In genomic region chr2:3278521-3279218, GRCh38 we compare ENCODE assay signal across 24 cellular contexts.
DNase-seq lines count a peak whose midpoint lies in the region; ATAC-seq and TF ChIP-seq lines count a peak whose summit lies in the region.
"Had no signal": no experiment of that assay in that cellular context is flagged by ENCODE, and none has a peak within 500 bp of the region (broad histone marks: within the 10 kb centered on the region; RNA-seq: fewer than 3 reads in every experiment).

No MANE protein-coding gene starts in this region.

- H3K4me1 ChIP-seq in GM23338 (ENCODE audit: insufficient read depth): no peaks in the 10 kb centered on the region

- H2AFZ ChIP-seq in GM23338: no peak overlapping the region

- no peak for TF ChIP-seq CTCF in GM23338 (conservative IDR thresholded peaks at IDR 0.05; ENCODE audit: low read depth in 2 of 2)
- no peak for TF ChIP-seq CTCF in brain (conservative IDR thresholded peaks at IDR 0.05)
- no peak for TF ChIP-seq CTCF in type B pancreatic cell (conservative IDR thresholded peaks at IDR 0.05)

- H3K79me2 ChIP-seq in GM23338 (replicated peaks; ENCODE audit: insufficient read depth): peaks cover 22% of the 10 kb centered on the region

- H3K9me3 Mint-ChIP-seq in activated CD4-positive, alpha-beta T cell treated with anti-CD3 and anti-CD28 coated beads, Interleukin-2, amount 10 ng/mL, durations not matched to agents 24 days and 14 days: peaks cover 4% of the 10 kb centered on the region
- H3K9me3 Mint-ChIP-seq in GM23338 (peaks cover 13% of the 10 kb centered on the region; the same call in 2 of the 3 replicates), brain (peaks cover 18 to 27% (median 23%) of the 10 kb centered on the region in 5 experiments), type B pancreatic cell (no peaks in the 10 kb centered on the region)
- peaks cover 5% of the 10 kb centered on the region for H3K9me3 Mint-ChIP-seq in stimulated activated effector memory CD8-positive, alpha-beta T cell treated with anti-CD3 and anti-CD28 coated beads, Interleukin-12 subunit alpha, Interleukin-12 subunit beta, amount 100 ng/mL, for 72 hours

- H3K4me3 ChIP-seq in GM23338: no peak overlapping the region
- H3K4me3 ChIP-seq: ovary, right atrium auricular region, SK-N-MC had no signal

- peaks cover 21% of the 10 kb centered on the region for H3K36me3 Mint-ChIP-seq in activated CD4-positive, alpha-beta T cell treated with anti-CD3 and anti-CD28 coated beads, Interleukin-2, amount 10 ng/mL, durations not matched to agents 24 days and 14 days (ENCODE audit: low read depth)
- H3K36me3 Mint-ChIP-seq in GM23338 (ENCODE audit: low read depth) (peaks cover 22% of the 10 kb centered on the region; the same call in 2 of the 3 replicates), brain (peaks cover 32% of the 10 kb centered on the region), type B pancreatic cell (peaks cover 8% of the 10 kb centered on the region)
- peaks cover 7% of the 10 kb centered on the region for H3K36me3 Mint-ChIP-seq in stimulated activated effector memory CD8-positive, alpha-beta T cell treated with anti-CD3 and anti-CD28 coated beads, Interleukin-12 subunit alpha, Interleukin-12 subunit beta, amount 100 ng/mL, for 72 hours

- no peaks in the 10 kb centered on the region for H3F3A ChIP-seq in GM23338 (replicated peaks; ENCODE audit: low read depth)

- H3K27ac Mint-ChIP-seq in activated CD4-positive, alpha-beta T cell treated with anti-CD3 and anti-CD28 coated beads, Interleukin-2, amount 10 ng/mL, durations not matched to agents 24 days and 14 days: peak overlapping the region; percentile 66
- H3K27ac Mint-ChIP-seq in GM23338: peak overlapping the region; percentile 36; the same call in 1 of the 2 replicates
- H3K27ac Mint-ChIP-seq in brain: peak overlapping the region in 3 of 5 experiments; percentile 12 to 78 (median 62)
- peak overlapping the region; percentile 95 for H3K27ac Mint-ChIP-seq in stimulated activated effector memory CD8-positive, alpha-beta T cell treated with anti-CD3 and anti-CD28 coated beads, Interleukin-12 subunit alpha, Interleukin-12 subunit beta, amount 100 ng/mL, for 72 hours
- H3K27ac Mint-ChIP-seq in type B pancreatic cell: no peak overlapping the region
- H3K27ac Mint-ChIP-seq: memory B cell had no signal

- H3K27me3 ChIP-seq in GM23338 (ENCODE audit: insufficient read depth): no peaks in the 10 kb centered on the region
- H3K27me3 ChIP-seq: brain microvascular endothelial cell, ovary, right atrium auricular region had no signal

- DNase-seq in activated CD4-positive, alpha-beta T cell treated with anti-CD3 and anti-CD28 coated beads, Interleukin-2, amount 10 ng/mL, durations not matched to agents 24 days and 14 days: no peak
- DNase-seq in activated CD4-positive, alpha-beta T cell treated with anti-CD3 and anti-CD28 coated beads for 48 hours: no peak
- DNase-seq in GM23338 (ENCODE audit: low spot score) (no peak), substantia nigra (lab: John Stamatoyannopoulos, UW) (no peak), type B pancreatic cell (ENCODE audit: extremely low spot score, unreplicated experiment) (no peak)
- no peak for DNase-seq in stimulated activated effector memory CD8-positive, alpha-beta T cell treated with anti-CD3 and anti-CD28 coated beads, Interleukin-12 subunit alpha, Interleukin-12 subunit beta, amount 100 ng/mL, for 72 hours (ENCODE audit: low spot score in 2 of 2)
- DNase-seq: brain microvascular endothelial cell; CD4-positive, alpha-beta memory T cell; effector CD4-positive, alpha-beta T cell; IMR-90; NCI-H1092 treated with DMSO at 0.1 percent for 48 hours; NCI-H1930; NCI-H226; RPMI8226; stimulated activated CD4-positive, alpha-beta T cell treated with anti-CD3 and anti-CD28 coated beads, Interleukin-4, amount 100 ng/mL, for 1 hour; stimulated activated naive CD4-positive, alpha-beta T cell treated with Interleukin-2 at 50 U/mL for 16 hours; trophoblast cell had no signal

- peaks cover 3% of the 10 kb centered on the region; the same call in 1 of the 2 replicates for H4K20me1 ChIP-seq in GM23338 (replicated peaks; ENCODE audit: insufficient read depth)

- intact Hi-C loops in activated CD4-positive, alpha-beta T cell treated with anti-CD3 and anti-CD28 coated beads, Interleukin-2, amount 10 ng/mL, durations not matched to agents 24 days and 14 days (cut with micrococcal nuclease): no loop called here

- H3K36me3 ChIP-seq in GM23338 (ENCODE audit: insufficient read depth): no peaks in the 10 kb centered on the region
- H3K36me3 ChIP-seq: brain microvascular endothelial cell, ovary, right atrium auricular region had no signal

- no peak overlapping the region for H3K27ac ChIP-seq in GM23338 (ENCODE audit: low read depth)
- H3K27ac ChIP-seq in substantia nigra (ENCODE audit: low read depth, low read length, poor library complexity, severe bottlenecking): no peak overlapping the region
- H3K27ac ChIP-seq: brain microvascular endothelial cell, ovary, right atrium auricular region, SK-N-MC had no signal

- no peaks in the 10 kb centered on the region for H3K27me3 Mint-ChIP-seq in activated CD4-positive, alpha-beta T cell treated with anti-CD3 and anti-CD28 coated beads, Interleukin-2, amount 10 ng/mL, durations not matched to agents 24 days and 14 days
- H3K27me3 Mint-ChIP-seq in GM23338 (ENCODE audit: insufficient read depth, low read depth, poor library complexity) (peaks cover 3% of the 10 kb centered on the region), brain (no peaks in the 10 kb centered on the region), type B pancreatic cell (no peaks in the 10 kb centered on the region)
- H3K27me3 Mint-ChIP-seq: CD4-positive, alpha-beta memory T cell; memory B cell had no signal

- peaks cover 4% of the 10 kb centered on the region for H3K4me1 Mint-ChIP-seq in activated CD4-positive, alpha-beta T cell treated with anti-CD3 and anti-CD28 coated beads, Interleukin-2, amount 10 ng/mL, durations not matched to agents 24 days and 14 days
- H3K4me1 Mint-ChIP-seq in GM23338 (peaks cover 15% of the 10 kb centered on the region), brain (peaks cover 30% of the 10 kb centered on the region), type B pancreatic cell (ENCODE audit: unreplicated experiment) (peaks cover 3% of the 10 kb centered on the region)
- peaks cover 21% of the 10 kb centered on the region for H3K4me1 Mint-ChIP-seq in stimulated activated effector memory CD8-positive, alpha-beta T cell treated with anti-CD3 and anti-CD28 coated beads, Interleukin-12 subunit alpha, Interleukin-12 subunit beta, amount 100 ng/mL, for 72 hours

- no peaks in the 10 kb centered on the region for H3K9me2 ChIP-seq in GM23338 (ENCODE audit: insufficient read depth)

- H3K4me3 Mint-ChIP-seq in activated CD4-positive, alpha-beta T cell treated with anti-CD3 and anti-CD28 coated beads, Interleukin-2, amount 10 ng/mL, durations not matched to agents 24 days and 14 days: no peak overlapping the region
- no peak overlapping the region; the same call in 2 of the 3 replicates for H3K4me3 Mint-ChIP-seq in GM23338
- H3K4me3 Mint-ChIP-seq in brain: no peak overlapping the region
- H3K4me3 Mint-ChIP-seq in stimulated activated effector memory CD8-positive, alpha-beta T cell treated with anti-CD3 and anti-CD28 coated beads, Interleukin-12 subunit alpha, Interleukin-12 subunit beta, amount 100 ng/mL, for 72 hours: peak overlapping the region; percentile 25
- no peak overlapping the region for H3K4me3 Mint-ChIP-seq in type B pancreatic cell
- H3K4me3 Mint-ChIP-seq: CD4-positive, alpha-beta memory T cell; memory B cell had no signal

- no peak overlapping the region for H3K4me2 ChIP-seq in GM23338

- ATAC-seq in GM23338 (no peak), HG03342 (IDR thresholded peaks at IDR 0.05; ENCODE audit: unreplicated experiment) (no peak)
- peak; percentile 65 for ATAC-seq in stimulated activated effector memory CD8-positive, alpha-beta T cell treated with anti-CD3 and anti-CD28 coated beads, Interleukin-12 subunit alpha, Interleukin-12 subunit beta, amount 100 ng/mL, for 72 hours
- ATAC-seq: HCT116 had no signal

TF ChIP-seq in GM23338, 12 proteins besides CTCF, POLR2A, EP300 and RAD21:
- no peak for TF ChIP-seq EZH2phosphoT487 (IDR thresholded peaks at IDR 0.05; ENCODE audit: unreplicated experiment)
